ENCODE assay signal across 12 cellular contexts in genomic region chr21:26124896-26125295, GRCh38. TPM values are rescaled to one million over a fixed set of nuclear protein-coding genes. Genes with fewer than 3 reads are reported as not detected.
DNase-seq lines count a peak whose midpoint lies in the region; ATAC-seq, FAIRE-seq and TF ChIP-seq lines count a peak whose summit lies in the region.
"Had no signal": no experiment of that assay in that cellular context is flagged by ENCODE, and none has a peak within 500 bp of the region (broad histone marks: within the 10 kb centered on the region; RNA-seq: fewer than 3 reads in every experiment).

No MANE protein-coding gene starts in this region.

- TF ChIP-seq CTCF in DND-41 (IDR thresholded peaks at IDR 0.05; ENCODE audit: borderline replicate concordance, extremely low read depth, low read length, poor library complexity, severe bottlenecking) = no peak
- TF ChIP-seq CTCF in ascending aorta (IDR thresholded peaks at IDR 0.05) = no peak
- TF ChIP-seq CTCF in progenitor cell of endocrine pancreas (IDR thresholded peaks at IDR 0.05; ENCODE audit: unreplicated experiment) = no peak

- H3K4me1 Mint-ChIP-seq in progenitor cell of endocrine pancreas (ENCODE audit: low read depth) = peaks cover 53% of the 10 kb centered on the region
- H3K4me1 Mint-ChIP-seq in stimulated activated memory B cell treated with anti-CD40 and anti-IgM and Interleukin-4, amounts not matched to agents 10 μg/mL and 1 μg/mL and 100 μg/mL, for 72 hours = peaks cover 6% of the 10 kb centered on the region

- H3K4me3 ChIP-seq in DND-41 (ENCODE audit: low read depth in 1 of 2, low read length in 2 of 2) (no peak overlapping the region), ascending aorta (peak overlapping the region in 1 of 2 donors; percentile 29)

- H3K9me3 Mint-ChIP-seq in progenitor cell of endocrine pancreas (ENCODE audit: low read depth) = no peaks in the 10 kb centered on the region
- no peaks in the 10 kb centered on the region for H3K9me3 Mint-ChIP-seq in stimulated activated memory B cell treated with anti-CD40 and anti-IgM and Interleukin-4, amounts not matched to agents 10 μg/mL and 1 μg/mL and 100 μg/mL, for 72 hours

- H3K27ac Mint-ChIP-seq in progenitor cell of endocrine pancreas = peak overlapping the region; percentile 70
- no peak overlapping the region for H3K27ac Mint-ChIP-seq in stimulated activated memory B cell treated with anti-CD40 and anti-IgM and Interleukin-4, amounts not matched to agents 10 μg/mL and 1 μg/mL and 100 μg/mL, for 72 hours

- H3K36me3 ChIP-seq in DND-41 (ENCODE audit: insufficient read depth, low read length) (no peaks in the 10 kb centered on the region), ascending aorta (no peaks in the 10 kb centered on the region)

- H2AFZ ChIP-seq in DND-41 (ENCODE audit: low read depth, low read length) = 0 out of 2 replicates have a peak overlapping the region, but pooled peaks have one; percentile 30

- no peak for FAIRE-seq in GM12892 (lab: Jason Lieb, UNC)
- FAIRE-seq: G401.6 had no signal

- no peaks in the 10 kb centered on the region for H4K20me1 ChIP-seq in DND-41 (ENCODE audit: insufficient read depth, low read length)

- 0 out of 2 replicates have a peak overlapping the region, but pooled peaks have one; percentile 2 for H3K9ac ChIP-seq in DND-41 (ENCODE audit: low read depth, low read length)

- no peak for DNase-seq in DND-41
- no peak for DNase-seq in ascending aorta (ENCODE audit: low spot score in 2 of 2)
- DNase-seq in left cardiac atrium = no peak
- no peak for DNase-seq in progenitor cell of endocrine pancreas (ENCODE audit: low spot score, unreplicated experiment)
- no peak for DNase-seq in AML-193 (lab: John Stamatoyannopoulos, UW)
- DNase-seq in GM12892 (ENCODE audit: insufficient read length) = no peak
- DNase-seq: GOT3; NCI-H510A; stimulated activated CD4-positive, alpha-beta T cell treated with anti-CD3 and anti-CD28 coated beads, Interleukin-1b, Interleukin-23, amount 100 ng/mL, for 48 hours had no signal

- intact Hi-C loops in ascending aorta (cut with DNase I) = no loop called here
- intact Hi-C loops in left cardiac atrium (cut with DNase I) = no loop called here

- no peaks in the 10 kb centered on the region for H3K27me3 ChIP-seq in DND-41 (ENCODE audit: insufficient read depth, low read length, poor library complexity)
- H3K27me3 ChIP-seq in ascending aorta = no peaks in the 10 kb centered on the region

- no peaks in the 10 kb centered on the region for H3K27me3 Mint-ChIP-seq in progenitor cell of endocrine pancreas
- no peaks in the 10 kb centered on the region for H3K27me3 Mint-ChIP-seq in stimulated activated memory B cell treated with anti-CD40 and anti-IgM and Interleukin-4, amounts not matched to agents 10 μg/mL and 1 μg/mL and 100 μg/mL, for 72 hours

- TF ChIP-seq POLR2A in GM12892 (IDR thresholded peaks at IDR 0.05; ENCODE audit: low read depth, low read length) = no peak

- no peaks in the 10 kb centered on the region for H3K79me2 ChIP-seq in DND-41 (ENCODE audit: insufficient read depth, low read length)

- no peak overlapping the region for H3K4me3 Mint-ChIP-seq in progenitor cell of endocrine pancreas (ENCODE audit: low read depth)
- H3K4me3 Mint-ChIP-seq in stimulated activated memory B cell treated with anti-CD40 and anti-IgM and Interleukin-4, amounts not matched to agents 10 μg/mL and 1 μg/mL and 100 μg/mL, for 72 hours = no peak overlapping the region

- H3K36me3 Mint-ChIP-seq in progenitor cell of endocrine pancreas (ENCODE audit: insufficient read depth) = peaks cover 5% of the 10 kb centered on the region
- peaks cover 7% of the 10 kb centered on the region for H3K36me3 Mint-ChIP-seq in stimulated activated memory B cell treated with anti-CD40 and anti-IgM and Interleukin-4, amounts not matched to agents 10 μg/mL and 1 μg/mL and 100 μg/mL, for 72 hours

- H3K27ac ChIP-seq in DND-41 (ENCODE audit: low read length) (peak overlapping the region; percentile 38; the same call in 1 of the 2 replicates), ascending aorta (peak overlapping the region; percentile 39 to 56)

- no peaks in the 10 kb centered on the region for H3K9me3 ChIP-seq in DND-41 (ENCODE audit: insufficient read depth, low read length, severe bottlenecking)
- H3K9me3 ChIP-seq in ascending aorta = no peaks in the 10 kb centered on the region

- H3K4me2 ChIP-seq in DND-41 (ENCODE audit: insufficient read depth, low read length) = no peak overlapping the region

- ATAC-seq in DND-41 (ENCODE audit: insufficient read depth, low read depth) (peak; percentile 37; the same call in 1 of the 3 replicates), left cardiac atrium (peak; percentile 41 to 47), HG03280 (IDR thresholded peaks at IDR 0.05; ENCODE audit: unreplicated experiment) (no peak)
- no peak for ATAC-seq in stimulated activated memory B cell treated with anti-CD40 and anti-IgM and Interleukin-4, amounts not matched to agents 10 μg/mL and 1 μg/mL and 100 μg/mL, for 72 hours

- H3K4me1 ChIP-seq in DND-41 (ENCODE audit: insufficient read depth, low read length) = peaks cover 34% of the 10 kb centered on the region
- H3K4me1 ChIP-seq in ascending aorta = peaks cover 4 to 34% of the 10 kb centered on the region in 2 donors

RNA-seq across cellular contexts. Expression of gene APP, which starts 45.7 kb away (rescaled TPM):
- total RNA-seq in ascending aorta = 350 TPM
- 100 to 1,000 TPM; 385 to 445 TPM for total RNA-seq in left cardiac atrium
- 611 and 631 TPM in 2 replicates for total RNA-seq in progenitor cell of endocrine pancreas
- polyA plus RNA-seq in GM12892 (2012; ENCODE audit: missing spikeins) = 27.9 TPM

Comparison
In these comparisons a context has a peak if more than half of its experiments do, and no peak if none do; other contexts are left out.
1. ATAC-seq: peak in DND-41 (single experiment) and left cardiac atrium (2 of 2); none in stimulated activated memory B cell treated with anti-CD40 and anti-IgM and Interleukin-4, amounts not matched to agents 10 μg/mL and 1 μg/mL and 100 μg/mL, for 72 hours (single experiment) and HG03280 (single experiment).